ENCODE assay signal across 8 cellular contexts in the genomic region with DNA sequence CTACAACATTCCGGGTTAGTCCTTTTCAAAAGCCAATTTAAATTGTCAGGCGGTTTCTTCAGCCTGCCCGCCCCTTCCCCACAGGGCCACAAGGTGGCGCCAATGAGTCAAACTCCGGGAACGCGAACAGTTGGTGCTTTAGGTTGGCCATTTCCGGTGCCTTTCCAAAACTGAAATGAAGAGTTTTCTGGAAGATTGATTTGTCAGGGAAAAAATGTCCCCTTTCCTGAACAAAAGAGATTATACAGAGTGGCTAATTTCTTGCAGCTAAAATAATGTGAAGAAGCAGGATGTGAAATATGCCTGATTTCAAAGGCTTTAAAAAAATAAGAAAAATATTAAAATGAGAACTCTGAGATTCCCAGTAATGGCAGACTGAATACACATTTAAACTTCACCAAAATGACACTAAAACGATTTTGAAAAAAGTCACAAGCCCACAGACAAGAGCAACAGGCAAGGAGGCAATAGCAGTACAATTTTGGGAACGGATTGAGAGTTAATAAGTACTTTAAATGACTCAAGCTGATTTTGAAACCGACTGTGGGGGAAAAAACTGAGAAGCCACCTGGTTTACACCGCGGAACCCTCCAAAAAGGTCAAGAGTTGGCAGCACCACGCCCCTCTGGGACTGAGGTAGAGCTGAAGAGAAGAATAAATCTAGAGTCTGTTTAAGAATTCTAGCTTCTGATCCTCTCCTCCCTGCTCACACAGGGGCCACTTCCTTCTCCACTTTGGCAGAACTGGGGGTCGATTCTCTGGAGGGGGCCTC. TPM values are rescaled to one million over a fixed set of nuclear protein-coding genes. Genes with fewer than 3 reads are reported as not detected.
DNase-seq lines count a peak whose midpoint lies in the region; ATAC-seq, FAIRE-seq and TF ChIP-seq lines count a peak whose summit lies in the region.

No MANE protein-coding gene starts in this region.

- H3K4me3 Mint-ChIP-seq in natural killer cell treated with Interleukin-12 subunit alpha and Interleukin-12 subunit beta and Interleukin-15 and Interleukin-18, amount 100 ng/mL, for 72 hours, result no peak overlapping the region
- peak overlapping the region; percentile 17 to 47 for H3K4me3 Mint-ChIP-seq in stimulated activated naive B cell treated with anti-CD40 and anti-IgM and Interleukin-4, amounts not matched to agents 10 μg/mL and 1 μg/mL and 100 μg/mL, for 72 hours

- no peaks in the 10 kb centered on the region for H3K9me3 Mint-ChIP-seq in natural killer cell treated with Interleukin-12 subunit alpha and Interleukin-12 subunit beta and Interleukin-15 and Interleukin-18, amount 100 ng/mL, for 72 hours
- H3K9me3 Mint-ChIP-seq in stimulated activated naive B cell treated with anti-CD40 and anti-IgM and Interleukin-4, amounts not matched to agents 10 μg/mL and 1 μg/mL and 100 μg/mL, for 72 hours, result no peaks in the 10 kb centered on the region

- peak; percentile 98 for TF ChIP-seq CTCF in BE2C (IDR thresholded peaks at IDR 0.05; ENCODE audit: low read depth, low read length)
- peak; percentile 99 for TF ChIP-seq CTCF in epithelial cell of proximal tubule (conservative IDR thresholded peaks at IDR 0.05; ENCODE audit: low read depth, low read length)

- no peak overlapping the region for H3K9ac ChIP-seq in NT2/D1 (ENCODE audit: insufficient read length, low read depth)

- DNase-seq in BE2C (peak; percentile 77), GM19239 (ENCODE audit: insufficient read length, low spot score) (peak; percentile 68), NT2/D1 (ENCODE audit: low read depth, low spot score) (peak; percentile 66), epithelial cell of proximal tubule (ENCODE audit: low read depth) (no peak)
- DNase-seq in activated CD8-positive, alpha-beta memory T cell treated with anti-CD3 and anti-CD28 coated beads, Interleukin-2, amount 50 U/mL, for 24 hours (ENCODE audit: extremely low read depth), result peak; percentile 33
- DNase-seq in natural killer cell treated with Interleukin-12 subunit alpha and Interleukin-12 subunit beta and Interleukin-15 and Interleukin-18, amount 100 ng/mL, for 72 hours (ENCODE audit: low spot score), result peak; percentile 84
- peak; percentile 59 for DNase-seq in stimulated activated naive B cell treated with anti-CD40 and anti-IgM and Interleukin-4, amounts not matched to agents 10 μg/mL and 1 μg/mL and 100 μg/mL, for 72 hours

- H3K36me3 ChIP-seq in BE2C (no peaks in the 10 kb centered on the region), NT2/D1 (ENCODE audit: insufficient read depth, insufficient read length, low read length) (peaks cover 21% of the 10 kb centered on the region)

- no peaks in the 10 kb centered on the region for H3K27me3 ChIP-seq in BE2C
- no peaks in the 10 kb centered on the region for H3K27me3 ChIP-seq in NT2/D1 (ENCODE audit: insufficient read depth, insufficient read length)

- peak; percentile 91 for FAIRE-seq in GM19239 (lab: Jason Lieb, UNC)

- H3K4me1 Mint-ChIP-seq in natural killer cell treated with Interleukin-12 subunit alpha and Interleukin-12 subunit beta and Interleukin-15 and Interleukin-18, amount 100 ng/mL, for 72 hours (ENCODE audit: low read depth in 2 of 2), result peaks cover 3 to 15% of the 10 kb centered on the region in 2 donors
- peaks cover 11 to 20% of the 10 kb centered on the region in 2 donors for H3K4me1 Mint-ChIP-seq in stimulated activated naive B cell treated with anti-CD40 and anti-IgM and Interleukin-4, amounts not matched to agents 10 μg/mL and 1 μg/mL and 100 μg/mL, for 72 hours

- H3K9me3 ChIP-seq in BE2C (no peaks in the 10 kb centered on the region), NT2/D1 (ENCODE audit: insufficient read depth, low read length) (no peaks in the 10 kb centered on the region)

- no peaks in the 10 kb centered on the region for H3K36me3 Mint-ChIP-seq in natural killer cell treated with Interleukin-12 subunit alpha and Interleukin-12 subunit beta and Interleukin-15 and Interleukin-18, amount 100 ng/mL, for 72 hours
- peaks cover 7 to 8% of the 10 kb centered on the region in 2 donors for H3K36me3 Mint-ChIP-seq in stimulated activated naive B cell treated with anti-CD40 and anti-IgM and Interleukin-4, amounts not matched to agents 10 μg/mL and 1 μg/mL and 100 μg/mL, for 72 hours

- ATAC-seq in HG03457 (IDR thresholded peaks at IDR 0.05; ENCODE audit: unreplicated experiment), result peak; percentile 72
- ATAC-seq in natural killer cell treated with Interleukin-12 subunit alpha and Interleukin-12 subunit beta and Interleukin-15 and Interleukin-18, amount 100 ng/mL, for 72 hours, result peak; percentile 67 to 70
- ATAC-seq in stimulated activated naive B cell treated with anti-CD40 and anti-IgM and Interleukin-4, amounts not matched to agents 10 μg/mL and 1 μg/mL and 100 μg/mL, for 72 hours (replicated peaks), result peak; percentile 89 to 90

- no peaks in the 10 kb centered on the region for H3K27me3 Mint-ChIP-seq in natural killer cell treated with Interleukin-12 subunit alpha and Interleukin-12 subunit beta and Interleukin-15 and Interleukin-18, amount 100 ng/mL, for 72 hours
- no peaks in the 10 kb centered on the region for H3K27me3 Mint-ChIP-seq in stimulated activated naive B cell treated with anti-CD40 and anti-IgM and Interleukin-4, amounts not matched to agents 10 μg/mL and 1 μg/mL and 100 μg/mL, for 72 hours

- no peak overlapping the region for H3K27ac Mint-ChIP-seq in natural killer cell treated with Interleukin-12 subunit alpha and Interleukin-12 subunit beta and Interleukin-15 and Interleukin-18, amount 100 ng/mL, for 72 hours
- H3K27ac Mint-ChIP-seq in stimulated activated naive B cell treated with anti-CD40 and anti-IgM and Interleukin-4, amounts not matched to agents 10 μg/mL and 1 μg/mL and 100 μg/mL, for 72 hours, result no peak overlapping the region

- H3K4me1 ChIP-seq in BE2C (no peaks in the 10 kb centered on the region), NT2/D1 (ENCODE audit: insufficient read depth, insufficient read length) (peaks cover 7% of the 10 kb centered on the region)

- H3K4me3 ChIP-seq in BE2C (ENCODE audit: low read depth, low read length) (no peak overlapping the region), NT2/D1 (ENCODE audit: insufficient read length, low read depth) (no peak overlapping the region), epithelial cell of proximal tubule (ENCODE audit: low read depth, low read length) (no peak overlapping the region)

RNA-seq across cellular contexts. Expression of a gene that starts 45.7 kb away (rescaled TPM):
- polyA plus RNA-seq in BE2C (2012; ENCODE audit: insufficient read depth, insufficient read length, low read depth), result not detected
- total RNA-seq in epithelial cell of proximal tubule, result not detected in 2 replicates
- total RNA-seq in natural killer cell treated with Interleukin-12 subunit alpha and Interleukin-12 subunit beta and Interleukin-15 and Interleukin-18, amount 100 ng/mL, for 72 hours, result not detected
